ENCODE assay signal across 18 cellular contexts in the genomic region with DNA sequence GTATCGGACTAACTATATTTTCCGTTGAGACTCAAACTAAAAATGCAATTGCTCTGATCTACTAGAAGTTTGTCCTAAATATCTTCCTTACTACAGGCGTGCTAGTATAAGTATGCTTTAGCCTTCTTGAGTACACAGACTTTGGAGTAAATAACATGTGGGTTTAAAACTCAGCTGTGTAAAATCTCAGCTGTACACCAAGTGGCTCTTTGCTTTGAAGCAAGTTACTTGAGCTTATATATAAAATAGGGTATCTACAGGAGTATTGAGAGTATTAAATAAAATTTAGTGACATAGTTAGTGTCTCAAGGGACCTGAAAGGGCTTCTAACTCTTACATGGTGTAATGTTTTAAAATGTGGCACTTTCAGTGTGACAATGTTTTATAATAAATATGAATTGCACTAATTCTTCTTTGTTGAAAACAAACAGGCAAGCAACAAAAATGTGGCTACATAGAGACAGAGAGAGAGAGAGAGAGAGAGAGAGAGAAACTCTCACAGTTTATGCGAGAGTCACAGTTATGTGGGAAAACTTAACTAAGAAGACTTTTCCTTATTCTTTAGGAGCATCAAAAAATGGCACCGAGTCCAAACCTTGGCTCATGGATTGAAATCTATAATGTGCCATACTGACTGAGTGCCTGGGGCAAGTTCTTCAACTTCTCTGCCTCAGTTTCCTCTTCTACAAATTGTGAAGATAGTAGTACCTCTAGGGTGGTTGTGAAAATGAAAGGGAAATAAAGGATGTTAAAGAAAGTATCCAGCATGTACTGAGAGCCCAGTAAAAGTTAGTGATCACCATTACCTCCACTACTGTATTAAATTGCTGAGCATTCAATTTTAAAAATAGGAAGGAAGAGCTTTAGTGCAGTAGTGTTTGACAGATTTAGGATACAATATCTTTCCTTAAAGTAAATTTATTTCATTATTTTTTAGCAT.
DNase-seq lines count a peak whose midpoint lies in the region; ATAC-seq and TF ChIP-seq lines count a peak whose summit lies in the region.
"Had no signal": no experiment of that assay in that cellular context is flagged by ENCODE, and none has a peak within 500 bp of the region (broad histone marks: within the 10 kb centered on the region; RNA-seq: fewer than 3 reads in every experiment).

No MANE protein-coding gene starts in this region.

- peaks cover 2% of the 10 kb centered on the region for H3K27me3 Mint-ChIP-seq in neural progenitor cell (ENCODE audit: insufficient read depth, low read depth)

- WGBS in heart left ventricle, 4 donors, result 65 to 70% (median 67%) methylated on average over 5 of the region's 5 CpGs
- WGBS in ectodermal cell, 2 experiments, result 44 to 46% methylated on average over 5 of the region's 5 CpGs
- 53 to 71% methylated on average over 5 of the region's 5 CpGs for WGBS in aorta, 2 donors

- peaks cover 2% of the 10 kb centered on the region for H3K36me3 Mint-ChIP-seq in neural progenitor cell

- no peak overlapping the region for H2AFZ ChIP-seq in neural progenitor cell (replicated peaks)

- intact Hi-C loops in Right ventricle myocardium superior (cut with DNase I), result no loop called here
- intact Hi-C loops in heart left ventricle (cut with DNase I), result no loop called here
- intact Hi-C loops in uterus (cut with DNase I; ENCODE audit: low total_unique reads), result no loop called here
- intact Hi-C loops in aorta (cut with DNase I), result no loop called here

- ATAC-seq in Right ventricle myocardium superior (ENCODE audit: poor library complexity) (peak; percentile 20), heart left ventricle (no peak), HG02938 (IDR thresholded peaks at IDR 0.05; ENCODE audit: unreplicated experiment) (no peak), aorta (ENCODE audit: low FRiP score) (no peak)
- ATAC-seq: left lobe of liver had no signal

- TF ChIP-seq CTCF in heart left ventricle (IDR thresholded peaks at IDR 0.05) (no peak), neural progenitor cell (IDR thresholded peaks at IDR 0.05) (no peak), uterus (IDR thresholded peaks at IDR 0.05) (no peak)

- peak overlapping the region in 4 of 12 donors; percentile 6 to 60 (median 20) for H3K27ac ChIP-seq in heart left ventricle
- peak overlapping the region; percentile 91 for H3K27ac ChIP-seq in ectodermal cell (ENCODE audit: insufficient read depth, low read depth, low read length, poor library complexity, severe bottlenecking)
- peak overlapping the region; percentile 99 for H3K27ac ChIP-seq in neural progenitor cell
- H3K27ac ChIP-seq in uterus, result peak overlapping the region; percentile 70 to 81
- no peak overlapping the region for H3K27ac ChIP-seq in aorta (ENCODE audit: low read depth in 1 of 2, low read length in 2 of 2)
- H3K27ac ChIP-seq: BLaER1 treated with 17β-estradiol and CSF1 and Interleukin-3, amounts not matched to agents 10 nM and 100 nM had no signal

- H3F3A ChIP-seq in neural progenitor cell (ENCODE audit: low read depth), result peaks cover 64% of the 10 kb centered on the region

- H3K4me3 ChIP-seq in heart left ventricle, result no peak overlapping the region
- no peak overlapping the region for H3K4me3 ChIP-seq in ectodermal cell (ENCODE audit: insufficient read depth, low read depth, low read length)
- H3K4me3 ChIP-seq in neural progenitor cell, result peak overlapping the region; percentile 25
- no peak overlapping the region for H3K4me3 ChIP-seq in uterus
- no peak overlapping the region for H3K4me3 ChIP-seq in aorta (ENCODE audit: low read length in 2 of 2)
- H3K4me3 ChIP-seq: BLaER1 treated with 17β-estradiol and CSF1 and Interleukin-3, amounts not matched to agents 10 nM and 100 nM had no signal

- H3K4me3 Mint-ChIP-seq in neural progenitor cell, result no peak overlapping the region
- H3K4me3 Mint-ChIP-seq: activated CD4-positive, alpha-beta T cell treated with anti-CD3 and anti-CD28 coated beads, Interleukin-2, amount 10 ng/mL, durations not matched to agents 7 days and 5 days had no signal

- H4K20me1 ChIP-seq in neural progenitor cell (ENCODE audit: low read depth), result no peaks in the 10 kb centered on the region

- peaks cover 53% of the 10 kb centered on the region for H3K79me2 ChIP-seq in neural progenitor cell (ENCODE audit: low read depth)

- peaks cover 40% of the 10 kb centered on the region for H3K4me1 Mint-ChIP-seq in neural progenitor cell
- H3K4me1 Mint-ChIP-seq: activated CD4-positive, alpha-beta T cell treated with anti-CD3 and anti-CD28 coated beads, Interleukin-2, amount 10 ng/mL, durations not matched to agents 7 days and 5 days had no signal

- H3K9me3 ChIP-seq in heart left ventricle, result no peaks in the 10 kb centered on the region
- no peaks in the 10 kb centered on the region for H3K9me3 ChIP-seq in ectodermal cell (ENCODE audit: control insufficient read depth, low read length)
- H3K9me3 ChIP-seq in neural progenitor cell (ENCODE audit: low read depth), result no peaks in the 10 kb centered on the region
- H3K9me3 ChIP-seq in uterus, result no peaks in the 10 kb centered on the region
- H3K9me3 ChIP-seq in aorta (ENCODE audit: control insufficient read depth, low read length), result no peaks in the 10 kb centered on the region

- no peak for TF ChIP-seq POLR2A in heart left ventricle (IDR thresholded peaks at IDR 0.05)
- no peak for TF ChIP-seq POLR2A in uterus (IDR thresholded peaks at IDR 0.05)

- DNase-seq in Right ventricle myocardium superior, result no peak
- no peak for DNase-seq in heart left ventricle
- DNase-seq in neural progenitor cell (ENCODE audit: low spot score), result peak; percentile 14
- no peak for DNase-seq in uterus
- no peak for DNase-seq in aorta
- DNase-seq in OCI-M2 (lab: John Stamatoyannopoulos, UW; ENCODE audit: unreplicated experiment), result no peak
- DNase-seq: activated CD4-positive, alpha-beta T cell treated with anti-CD3 and anti-CD28 coated beads, Interleukin-2, amount 10 ng/mL, durations not matched to agents 7 days and 5 days; foreskin fibroblast; GDM1; NCI-H187; NCI-H345; RPMI8226; small intestine; stimulated activated CD4-positive, alpha-beta T cell treated with anti-CD3 and anti-CD28 coated beads, Interleukin-4, amount 100 ng/mL, for 24 hours had no signal

- H3K9me3 Mint-ChIP-seq in neural progenitor cell, result peaks cover 3% of the 10 kb centered on the region
- H3K9me3 Mint-ChIP-seq: activated CD4-positive, alpha-beta T cell treated with anti-CD3 and anti-CD28 coated beads, Interleukin-2, amount 10 ng/mL, durations not matched to agents 7 days and 5 days had no signal

- peak overlapping the region; percentile 76 for H3K4me2 ChIP-seq in neural progenitor cell
- H3K4me2 ChIP-seq: BLaER1 treated with 17β-estradiol and CSF1 and Interleukin-3, amounts not matched to agents 10 nM and 100 nM had no signal

- no peak overlapping the region for H3K9ac ChIP-seq in neural progenitor cell
- H3K9ac ChIP-seq: BLaER1 treated with 17β-estradiol and CSF1 and Interleukin-3, amounts not matched to agents 10 nM and 100 nM had no signal

- H3K4me1 ChIP-seq in heart left ventricle (peaks cover 0 to 14% (median 6%) of the 10 kb centered on the region in 12 donors), ectodermal cell (ENCODE audit: control insufficient read depth, insufficient read depth, low read length) (peaks cover 22% of the 10 kb centered on the region), neural progenitor cell (peaks cover 78% of the 10 kb centered on the region), uterus (no peaks in the 10 kb centered on the region), aorta (ENCODE audit: control insufficient read depth in 1 of 2, insufficient read depth in 2 of 2, low read length in 2 of 2) (no peaks in the 10 kb centered on the region)
- H3K4me1 ChIP-seq: BLaER1 treated with 17β-estradiol and CSF1 and Interleukin-3, amounts not matched to agents 10 nM and 100 nM had no signal

- H3K27me3 ChIP-seq in heart left ventricle, result no peaks in the 10 kb centered on the region
- H3K27me3 ChIP-seq in ectodermal cell (ENCODE audit: control insufficient read depth, insufficient read depth, low read length, poor library complexity, severe bottlenecking), result no peaks in the 10 kb centered on the region
- H3K27me3 ChIP-seq in neural progenitor cell, result no peaks in the 10 kb centered on the region
- no peaks in the 10 kb centered on the region for H3K27me3 ChIP-seq in uterus
- no peaks in the 10 kb centered on the region for H3K27me3 ChIP-seq in aorta (ENCODE audit: control insufficient read depth in 1 of 2, insufficient read depth in 2 of 2, low read length in 1 of 2)
- H3K27me3 ChIP-seq: BLaER1 treated with 17β-estradiol and CSF1 and Interleukin-3, amounts not matched to agents 10 nM and 100 nM had no signal

- peak overlapping the region; percentile 97 for H3K27ac Mint-ChIP-seq in neural progenitor cell
- H3K27ac Mint-ChIP-seq: activated CD4-positive, alpha-beta T cell treated with anti-CD3 and anti-CD28 coated beads, Interleukin-2, amount 10 ng/mL, durations not matched to agents 7 days and 5 days had no signal

- H3K36me3 ChIP-seq in heart left ventricle (no peaks in the 10 kb centered on the region), ectodermal cell (ENCODE audit: control insufficient read depth, insufficient read depth, low read length) (no peaks in the 10 kb centered on the region), neural progenitor cell (peaks cover 4% of the 10 kb centered on the region), uterus (no peaks in the 10 kb centered on the region), aorta (ENCODE audit: control insufficient read depth in 1 of 2, insufficient read depth in 2 of 2, low read length in 1 of 2) (no peaks in the 10 kb centered on the region)
- H3K36me3 ChIP-seq: BLaER1 treated with 17β-estradiol and CSF1 and Interleukin-3, amounts not matched to agents 10 nM and 100 nM had no signal

Comparison
In these comparisons a context has a peak if more than half of its experiments do, and no peak if none do; other contexts are left out.
1. H3K27ac ChIP-seq: peak in ectodermal cell (single experiment), neural progenitor cell (single experiment) and uterus (2 of 2); none in aorta (0 of 2).